In the genomic region with DNA sequence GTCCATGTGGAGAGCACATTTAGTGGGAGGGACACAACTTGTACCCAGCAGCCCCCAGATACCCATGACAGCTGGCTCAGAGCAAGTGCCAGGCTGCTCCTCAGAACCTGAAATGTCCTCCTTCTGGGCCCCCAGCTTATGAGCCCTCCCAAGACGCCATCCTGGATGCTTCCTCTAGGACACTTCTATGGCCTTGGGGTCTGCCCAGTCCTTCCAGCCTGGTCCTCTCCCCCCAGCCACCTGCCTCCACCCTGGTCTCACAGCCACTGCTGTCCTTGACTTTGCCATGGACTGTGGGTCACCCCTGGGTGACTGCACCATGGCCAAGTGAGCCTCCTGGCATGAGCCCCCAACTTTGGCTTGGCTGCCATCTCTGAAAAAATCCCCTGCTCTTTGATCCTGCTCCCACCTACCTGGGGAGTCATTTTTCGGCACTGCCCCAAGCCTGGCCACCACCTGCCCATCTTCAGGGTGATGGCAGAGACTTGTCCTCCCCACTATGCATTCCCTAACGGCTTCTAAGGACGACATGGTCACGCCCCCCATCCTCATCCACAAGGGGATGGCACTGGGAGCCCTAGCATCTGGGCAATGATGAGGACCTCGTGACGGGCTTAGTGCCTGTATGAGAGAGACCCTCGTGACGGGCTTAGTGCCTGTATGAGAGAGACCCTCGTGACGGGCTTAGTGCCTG, we compare ENCODE assay signal across 14 cellular contexts.
DNase-seq lines count a peak whose midpoint lies in the region; ATAC-seq and TF ChIP-seq lines count a peak whose summit lies in the region.
"Had no signal": no experiment of that assay in that cellular context is flagged by ENCODE, and none has a peak within 500 bp of the region (broad histone marks: within the 10 kb centered on the region; RNA-seq: fewer than 3 reads in every experiment).

No MANE protein-coding gene starts in this region.

- H3K4me1 ChIP-seq in osteoblast (ENCODE audit: insufficient read depth, low read length): no peaks in the 10 kb centered on the region

- no peaks in the 10 kb centered on the region for H3K79me2 ChIP-seq in osteoblast (ENCODE audit: insufficient read depth, low read length)

- no peak overlapping the region for H2AFZ ChIP-seq in osteoblast (ENCODE audit: low read length)

- no peaks in the 10 kb centered on the region for H3K27me3 Mint-ChIP-seq in activated B cell treated with CpG ODN at 0.5 μM for 24 hours
- H3K27me3 Mint-ChIP-seq: CD8-positive, alpha-beta memory T cell had no signal

- ATAC-seq in activated B cell treated with CpG ODN at 0.5 μM for 24 hours (ENCODE audit: low read depth) (no peak), HG02610 (IDR thresholded peaks at IDR 0.05; ENCODE audit: unreplicated experiment) (no peak)
- ATAC-seq: K562 had no signal

- H3K27me3 ChIP-seq in osteoblast (ENCODE audit: insufficient read depth, low read length): no peaks in the 10 kb centered on the region

- no peaks in the 10 kb centered on the region for H4K20me1 ChIP-seq in osteoblast (ENCODE audit: insufficient read depth, low read length)

- POLR2A ChIA-PET in activated B cell treated with CpG ODN at 0.5 μM for 24 hours (lab: Charles Lee): interaction anchor here (0.9 to 2.8 kb wide), 8 partner anchors 11 to 139 kb away, joined by 3 to 39 read pairs (median 4); no protein-coding TSS in a partner anchor

- intact Hi-C loops in activated B cell treated with CpG ODN at 0.5 μM for 24 hours (cut with micrococcal nuclease): loop anchor here (5.0 to 10.0 kb wide), 2 partner anchors 73 to 275 kb away; no protein-coding TSS in a partner anchor

- H3K27ac ChIP-seq in osteoblast (ENCODE audit: low read depth, low read length): no peak overlapping the region

- H3K4me3 ChIP-seq in osteoblast (ENCODE audit: insufficient read depth, low read length): no peak overlapping the region
- H3K4me3 ChIP-seq: K562 had no signal

- H3K4me3 Mint-ChIP-seq in activated B cell treated with CpG ODN at 0.5 μM for 24 hours: no peak overlapping the region
- H3K4me3 Mint-ChIP-seq: CD8-positive, alpha-beta memory T cell had no signal

- no peak for TF ChIP-seq CTCF in GM10266 (IDR thresholded peaks at IDR 0.05; ENCODE audit: control insufficient read depth, insufficient read depth, low read depth, missing control alignments)
- TF ChIP-seq CTCF in activated B cell treated with CpG ODN at 0.5 μM for 24 hours (IDR thresholded peaks at IDR 0.05): no peak
- no peak for TF ChIP-seq CTCF in osteoblast (IDR thresholded peaks at IDR 0.05; ENCODE audit: extremely low read depth, low read depth, low read length)

- peaks cover 50% of the 10 kb centered on the region for H3K4me1 Mint-ChIP-seq in activated B cell treated with CpG ODN at 0.5 μM for 24 hours

- peaks cover 71% of the 10 kb centered on the region for H3K36me3 Mint-ChIP-seq in activated B cell treated with CpG ODN at 0.5 μM for 24 hours (ENCODE audit: low read depth)

- no peak overlapping the region for H3K4me2 ChIP-seq in osteoblast (ENCODE audit: insufficient read depth, low read length)

- H3K36me3 ChIP-seq in osteoblast (ENCODE audit: insufficient read depth, low read length): no peaks in the 10 kb centered on the region

- H3K9me3 ChIP-seq in osteoblast (ENCODE audit: low read depth, low read length): no peaks in the 10 kb centered on the region

- peak; percentile 3 for TF ChIP-seq POLR2A in GM18526 (IDR thresholded peaks at IDR 0.05; ENCODE audit: extremely low read depth, insufficient read length)

- peak overlapping the region; percentile 80 for H3K27ac Mint-ChIP-seq in activated B cell treated with CpG ODN at 0.5 μM for 24 hours
- H3K27ac Mint-ChIP-seq: CD8-positive, alpha-beta memory T cell had no signal

- CTCF ChIA-PET in activated B cell treated with CpG ODN at 0.5 μM for 24 hours (lab: Charles Lee): no interaction called here

- DNase-seq in GM10266 (ENCODE audit: extremely low spot score) (peak; percentile 35), activated B cell treated with CpG ODN at 0.5 μM for 24 hours (no peak), osteoblast (ENCODE audit: insufficient read length, low spot score, missing footprints) (peak; percentile 60), medulla oblongata (ENCODE audit: extremely low spot score) (no peak), cortex of kidney (lab: John Stamatoyannopoulos, UW) (no peak)
- DNase-seq: CD8-positive, alpha-beta memory T cell; GOT3; NCI-H1048; NCI-H146; NCI-H226; NCI-H526 had no signal

- H3K9me3 Mint-ChIP-seq in activated B cell treated with CpG ODN at 0.5 μM for 24 hours: no peaks in the 10 kb centered on the region
- H3K9me3 Mint-ChIP-seq: CD8-positive, alpha-beta memory T cell had no signal

Comparison
In these comparisons a context has a peak if more than half of its experiments do, and no peak if none do; other contexts are left out.
1. DNase-seq: peak in GM10266 (single experiment) and osteoblast (single experiment); none in activated B cell treated with CpG ODN at 0.5 μM for 24 hours (single experiment), medulla oblongata (single experiment) and cortex of kidney (single experiment).